8 cellular contexts compared by ENCODE assay signal in genomic region chr13:32838985-32839384, GRCh38.
DNase-seq lines count a peak whose midpoint lies in the region; ATAC-seq and TF ChIP-seq lines count a peak whose summit lies in the region.

No MANE protein-coding gene starts in this region.

- no peaks in the 10 kb centered on the region for H3K27me3 Mint-ChIP-seq in endothelial cell (ENCODE audit: unreplicated experiment)

- ATAC-seq in GM21529 (IDR thresholded peaks at IDR 0.05; ENCODE audit: unreplicated experiment) (peak; percentile 80), HG02870 (IDR thresholded peaks at IDR 0.05; ENCODE audit: unreplicated experiment) (no peak)

- DNase-seq in GM13977 (ENCODE audit: low spot score) = peak; percentile 49
- DNase-seq in NCI-H1092 (lab: John Stamatoyannopoulos, UW) = peak; percentile 73
- peak; percentile 23 for DNase-seq in endothelial cell (ENCODE audit: low spot score)
- peak; percentile 57 for DNase-seq in ureter (ENCODE audit: low spot score)
- no peak for DNase-seq in NCI-H524 (lab: John Stamatoyannopoulos, UW)
- DNase-seq in EL = no peak

- no peak overlapping the region for H3K4me3 Mint-ChIP-seq in endothelial cell (ENCODE audit: unreplicated experiment)

- TF ChIP-seq CTCF in GM13977 (IDR thresholded peaks at IDR 0.05; ENCODE audit: extremely low read depth, insufficient read depth, missing control alignments) = no peak
- TF ChIP-seq CTCF in endothelial cell (IDR thresholded peaks at IDR 0.05; ENCODE audit: unreplicated experiment) = no peak

- H3K36me3 Mint-ChIP-seq in endothelial cell (ENCODE audit: low read depth, unreplicated experiment) = peaks cover 3% of the 10 kb centered on the region

- in situ Hi-C loops in GM13977 (cut with MboI; ENCODE audit: low pct_unique_long_range_greater_than_20kb, low sequenced_read_pairs, unreplicated experiment) = no loop called here

- peaks cover 20% of the 10 kb centered on the region for H3K4me1 Mint-ChIP-seq in endothelial cell (ENCODE audit: unreplicated experiment)

- H3K27ac Mint-ChIP-seq in endothelial cell (ENCODE audit: unreplicated experiment) = peak overlapping the region; percentile 94

- H3K9me3 Mint-ChIP-seq in endothelial cell (ENCODE audit: unreplicated experiment) = no peaks in the 10 kb centered on the region

Comparison
In these comparisons a context has a peak if more than half of its experiments do, and no peak if none do; other contexts are left out.
1. DNase-seq: peak in GM13977 (single experiment), NCI-H1092 (single experiment), endothelial cell (single experiment) and ureter (single experiment); none in NCI-H524 (0 of 2) and EL (single experiment).